ENCODE assay signal across 1 cellular context in genomic region chr5:113489299-113489698, GRCh38.
TF ChIP-seq lines count a peak whose summit lies in the region.

No MANE protein-coding gene starts in this region.

TF ChIP-seq in SK-N-SH, 30 proteins besides CTCF, POLR2A, EP300 and RAD21 (continued from another document):
- TF ChIP-seq REST (IDR thresholded peaks at IDR 0.05; ENCODE audit: low read depth, low read length), result no peak
- 0 out of 2 replicates have a peak, but pooled peaks have one; percentile 42 for TF ChIP-seq MAX (IDR thresholded peaks at IDR 0.05; ENCODE audit: low read depth)
- TF ChIP-seq TCF12 (IDR thresholded peaks at IDR 0.05), result peak; percentile 81
- peak; percentile 40; the same call in 1 of the 2 replicates for TF ChIP-seq YY1 (IDR thresholded peaks at IDR 0.05; ENCODE audit: low read depth)
- no peak for TF ChIP-seq SMC3 (IDR thresholded peaks at IDR 0.05; ENCODE audit: low read depth, low read length)
- TF ChIP-seq TEAD4 (IDR thresholded peaks at IDR 0.05; ENCODE audit: borderline replicate concordance, insufficient read depth), result peak; percentile 71
- peak; percentile 57; the same call in 1 of the 2 replicates for TF ChIP-seq PBX3 (IDR thresholded peaks at IDR 0.05)
- TF ChIP-seq EZH2phosphoT487 (IDR thresholded peaks at IDR 0.05; ENCODE audit: borderline replicate concordance, low read depth), result no peak
- no peak for TF ChIP-seq ELF1 (IDR thresholded peaks at IDR 0.05)
- TF ChIP-seq NFIC (IDR thresholded peaks at IDR 0.05; ENCODE audit: borderline replicate concordance), result peak; percentile 76
